Comparison of ENCODE assay signal across 17 cellular contexts in the genomic region with DNA sequence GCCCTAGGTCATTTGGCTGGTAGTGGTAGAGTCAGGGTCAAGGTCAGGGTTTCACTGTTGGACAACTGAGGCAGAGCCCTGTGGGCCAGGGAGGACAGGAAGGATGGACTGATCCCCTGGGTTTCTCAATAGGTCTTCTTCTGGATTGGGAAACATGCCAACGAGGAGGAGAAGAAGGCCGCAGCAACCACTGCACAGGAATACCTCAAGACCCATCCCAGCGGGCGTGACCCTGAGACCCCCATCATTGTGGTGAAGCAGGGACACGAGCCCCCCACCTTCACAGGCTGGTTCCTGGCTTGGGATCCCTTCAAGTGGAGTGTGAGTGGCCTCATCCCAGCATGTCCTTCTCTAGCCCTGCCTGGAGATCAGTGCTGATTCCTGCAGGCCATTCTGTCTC. TPM values are rescaled to one million over a fixed set of nuclear protein-coding genes. Genes with fewer than 3 reads are reported as not detected.
DNase-seq lines count a peak whose midpoint lies in the region; ATAC-seq, FAIRE-seq and TF ChIP-seq lines count a peak whose summit lies in the region.
"Had no signal": no experiment of that assay in that cellular context is flagged by ENCODE, and none has a peak within 500 bp of the region (broad histone marks: within the 10 kb centered on the region; RNA-seq: fewer than 3 reads in every experiment).

No MANE protein-coding gene starts in this region.

- TF ChIP-seq CTCF in sigmoid colon (IDR thresholded peaks at IDR 0.05) = no peak

- H3K4me3 Mint-ChIP-seq in activated T-cell treated with anti-CD3 and anti-CD28 coated beads, Interleukin-2, amount 50 U/mL, for 24 hours = no peak overlapping the region
- H3K4me3 Mint-ChIP-seq: CD4-positive, CD25-positive, alpha-beta regulatory T cell; H9 had no signal

- H3K27me3 Mint-ChIP-seq in activated T-cell treated with anti-CD3 and anti-CD28 coated beads, Interleukin-2, amount 50 U/mL, for 24 hours = no peaks in the 10 kb centered on the region

- H3K4me1 ChIP-seq in sigmoid colon = no peaks in the 10 kb centered on the region

- 91% methylated on average over 5 of the region's 5 CpGs for WGBS in sigmoid colon, 2 donors

- H3K27ac ChIP-seq in sigmoid colon = no peak overlapping the region
- H3K27ac ChIP-seq: BLaER1 treated with 17β-estradiol and CSF1 and Interleukin-3, amounts not matched to agents 10 nM and 100 nM had no signal

- H3K4me3 ChIP-seq in sigmoid colon = no peak overlapping the region
- H3K4me3 ChIP-seq: BLaER1 treated with 17β-estradiol and CSF1 and Interleukin-3, amounts not matched to agents 10 nM and 100 nM; GM12878 had no signal

- no peak for FAIRE-seq in frontal cortex (lab: Jason Lieb, UNC)
- FAIRE-seq: GM12878, GM18507, HepG2 had no signal

- peak; percentile 5 for DNase-seq in activated T-cell treated with anti-CD3 and anti-CD28 coated beads, Interleukin-2, amount 50 U/mL, for 24 hours
- DNase-seq in activated T-cell treated with anti-CD3 and anti-CD28 coated beads for 4 hours (no peak), islet precursor cell (peak; percentile 29), sigmoid colon (peak; percentile 41), LoVo (ENCODE audit: low spot score) (no peak), frontal cortex (ENCODE audit: low spot score in 2 of 2) (no peak)
- DNase-seq: 8988T; AML-193; CD4-positive, CD25-positive, alpha-beta regulatory T cell; DMS53; GOT3; H9 had no signal

- no peaks in the 10 kb centered on the region for H3K36me3 ChIP-seq in sigmoid colon
- H3K36me3 ChIP-seq: BLaER1 treated with 17β-estradiol and CSF1 and Interleukin-3, amounts not matched to agents 10 nM and 100 nM had no signal

- intact Hi-C loops in sigmoid colon (cut with DNase I) = no loop called here

- H3K27me3 ChIP-seq in sigmoid colon = no peaks in the 10 kb centered on the region
- H3K27me3 ChIP-seq: BLaER1 treated with 17β-estradiol and CSF1 and Interleukin-3, amounts not matched to agents 10 nM and 100 nM had no signal

- no peak for TF ChIP-seq POLR2A in sigmoid colon (IDR thresholded peaks at IDR 0.05)

- H3K9me3 ChIP-seq in sigmoid colon = no peaks in the 10 kb centered on the region
- H3K9me3 ChIP-seq: BLaER1 treated with 17β-estradiol and CSF1 and Interleukin-3, amounts not matched to agents 10 nM and 100 nM had no signal

- ATAC-seq in GM19023 (IDR thresholded peaks at IDR 0.05; ENCODE audit: unreplicated experiment) = no peak
- ATAC-seq: GM12878, HepG2 had no signal

- TF ChIP-seq EP300 in sigmoid colon (IDR thresholded peaks at IDR 0.05) = no peak

- no peaks in the 10 kb centered on the region for H3K9me3 Mint-ChIP-seq in activated T-cell treated with anti-CD3 and anti-CD28 coated beads, Interleukin-2, amount 50 U/mL, for 24 hours
- H3K9me3 Mint-ChIP-seq: H9 had no signal

- no peaks in the 10 kb centered on the region for H3K4me1 Mint-ChIP-seq in activated T-cell treated with anti-CD3 and anti-CD28 coated beads, Interleukin-2, amount 50 U/mL, for 24 hours (ENCODE audit: low read depth)
- H3K4me1 Mint-ChIP-seq: H9 had no signal

- no peaks in the 10 kb centered on the region for H3K36me3 Mint-ChIP-seq in activated T-cell treated with anti-CD3 and anti-CD28 coated beads, Interleukin-2, amount 50 U/mL, for 24 hours (ENCODE audit: low read depth)
- H3K36me3 Mint-ChIP-seq: CD4-positive, CD25-positive, alpha-beta regulatory T cell had no signal

- H3K27ac Mint-ChIP-seq in activated T-cell treated with anti-CD3 and anti-CD28 coated beads, Interleukin-2, amount 50 U/mL, for 24 hours = no peak overlapping the region

RNA-seq across cellular contexts. Expression of a gene that starts 18.1 kb away (rescaled TPM):
- total RNA-seq in sigmoid colon = 1 to 10 TPM in 1 of 4 donors, under 1 TPM in 1, not detected in 2; 0.71 to 2.8 TPM
- 100 to 1,000 TPM; 111 to 172 (median 170) TPM for polyA plus RNA-seq in sigmoid colon
- not detected for total RNA-seq in frontal cortex

RNA-seq across cellular contexts. Expression of a gene that starts 37.3 kb away (rescaled TPM):
- 10 to 100 TPM; 78.4 to 90.3 (median 80.7) TPM for total RNA-seq in sigmoid colon
- polyA plus RNA-seq in sigmoid colon = 100 to 1,000 TPM in 2 of 3 donors, 10 to 100 TPM in 1; 75.1 to 120 (median 105) TPM
- total RNA-seq in frontal cortex = 7.7 TPM

RNA-seq across cellular contexts. Expression of a gene that starts 54.9 kb away (rescaled TPM):
- total RNA-seq in sigmoid colon (10 to 100 TPM; 13.8 to 19.0 (median 16.9) TPM), frontal cortex (0.82 TPM)
- 1 to 10 TPM; 1.2 to 7.0 (median 1.6) TPM for polyA plus RNA-seq in sigmoid colon

Comparison
In these comparisons a context has a peak if more than half of its experiments do, and no peak if none do; other contexts are left out.
1. DNase-seq: peak in activated T-cell treated with anti-CD3 and anti-CD28 coated beads, Interleukin-2, amount 50 U/mL, for 24 hours (single experiment), islet precursor cell (single experiment) and sigmoid colon (single experiment); none in activated T-cell treated with anti-CD3 and anti-CD28 coated beads for 4 hours (single experiment), LoVo (single experiment) and frontal cortex (0 of 2).